In genomic region chr3:64340636-64341240, GRCh38 we compare ENCODE assay signal across 11 cellular contexts.
A peak's percentile ranks its signal among the peaks of the same experiment; 100 is the strongest.
DNase-seq lines count a peak whose midpoint lies in the region; ATAC-seq and FAIRE-seq lines count a peak whose summit lies in the region.
"Had no signal": no experiment of that assay in that cellular context is flagged by ENCODE, and none has a peak within 500 bp of the region (broad histone marks: within the 10 kb centered on the region; RNA-seq: fewer than 3 reads in every experiment).

No MANE protein-coding gene starts in this region.

- DNase-seq in DMS 273 (lab: John Stamatoyannopoulos, UW; ENCODE audit: unreplicated experiment) (peak; percentile 22), DMS 273 treated with DMSO at 0.1 percent for 48 hours (lab: John Stamatoyannopoulos, UW) (no peak), mesenteric fat pad (ENCODE audit: low spot score) (no peak)
- DNase-seq: foreskin melanocyte, GDM1 had no signal

- no peaks in the 10 kb centered on the region for H3K27me3 ChIP-seq in muscle layer of duodenum (ENCODE audit: low read depth, low read length)

- peak overlapping the region; percentile 85 for H3K27ac ChIP-seq in muscle layer of duodenum (ENCODE audit: low read length)
- H3K27ac ChIP-seq: 22Rv1 had no signal

- H3K4me3 ChIP-seq in muscle layer of duodenum (ENCODE audit: low read depth in 1 of 2, low read length in 2 of 2): no peak overlapping the region

- H3K4me1 ChIP-seq in muscle layer of duodenum (ENCODE audit: control insufficient read depth in 1 of 2, insufficient read depth in 2 of 2, low read length in 2 of 2): peaks cover 8 to 28% of the 10 kb centered on the region in 2 donors

- ATAC-seq in GM21515 (IDR thresholded peaks at IDR 0.05; ENCODE audit: unreplicated experiment) (no peak), HG03439 (IDR thresholded peaks at IDR 0.05; ENCODE audit: unreplicated experiment) (no peak), HG02588 (IDR thresholded peaks at IDR 0.05; ENCODE audit: unreplicated experiment) (no peak)

- no peaks in the 10 kb centered on the region for H3K9me3 ChIP-seq in muscle layer of duodenum (ENCODE audit: control insufficient read depth in 1 of 2, low read length in 2 of 2)

- peak; percentile 88 for FAIRE-seq in endometrium (lab: Jason Lieb, UNC)

- no peaks in the 10 kb centered on the region for H3K36me3 ChIP-seq in muscle layer of duodenum (ENCODE audit: control insufficient read depth in 1 of 2, insufficient read depth in 2 of 2, low read length in 2 of 2)
